In the genomic region with DNA sequence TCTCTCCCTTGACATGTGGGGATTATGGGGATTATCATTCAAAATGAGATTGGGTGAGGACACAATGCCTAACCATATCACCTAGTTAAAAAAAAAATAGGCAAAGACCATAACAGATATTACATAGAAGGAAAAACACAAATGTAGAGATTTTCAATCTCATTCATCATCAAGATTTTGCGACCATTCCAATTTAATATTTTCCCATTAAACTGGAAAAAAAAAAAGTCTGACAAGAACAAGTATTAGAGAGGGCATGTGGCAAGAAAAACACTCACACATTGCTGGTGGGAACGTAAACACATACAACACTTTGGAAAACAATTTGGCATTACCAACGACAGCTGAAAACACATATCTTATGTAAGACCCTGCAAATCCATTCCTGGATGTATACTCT, we compare ENCODE assay signal across 31 cellular contexts.
"Had no signal": no experiment of that assay in that cellular context is flagged by ENCODE, and none has a peak within 500 bp of the region (broad histone marks: within the 10 kb centered on the region; RNA-seq: fewer than 3 reads in every experiment).

No MANE protein-coding gene starts in this region.

- H3K4me3 ChIP-seq: adrenal gland, ascending aorta, body of pancreas, breast epithelium, cardiac muscle cell had no signal

- DNase-seq: activated effector memory CD4-positive, alpha-beta T cell treated with anti-CD3 and anti-CD28 coated beads, Interleukin-2, amount 50 U/mL, for 16 hours; activated effector memory CD4-positive, alpha-beta T cell treated with Interleukin-2 at 50 U/mL for 16 hours; activated gamma-delta T cell; activated gamma-delta T cell treated with Interleukin-2 at 50 U/mL for 16 hours; activated naive CD4-positive, alpha-beta T cell; activated naive CD4-positive, alpha-beta T cell treated with anti-CD3 and anti-CD28 coated beads for 36 hours; activated naive CD4-positive, alpha-beta T cell treated with anti-CD3 and anti-CD28 coated beads, Interleukin-2, amount 10 ng/mL, durations not matched to agents 7 days and 5 days; activated naive CD4-positive, alpha-beta T cell treated with anti-CD3 and anti-CD28 coated beads, Interleukin-2, amount 50 U/mL, for 16 hours; activated naive CD4-positive, alpha-beta T cell treated with Interleukin-2 at 50 U/mL for 16 hours; activated naive CD8-positive, alpha-beta T cell treated with anti-CD3 and anti-CD28 coated beads for 36 hours; activated naive CD8-positive, alpha-beta T cell treated with anti-CD3 and anti-CD28 coated beads, Interleukin-2, amount 10 ng/mL, durations not matched to agents 7 days and 5 days; activated naive CD8-positive, alpha-beta T cell treated with anti-CD3 and anti-CD28 coated beads, Interleukin-2, amount 50 U/mL, for 24 hours; activated T-cell treated with anti-CD3 and anti-CD28 coated beads, Interleukin-2, amount 50 U/mL, for 24 hours; activated T-cell treated with anti-CD3 and anti-CD28 coated beads, Interleukin-2, amount 50 U/mL, for 4 hours; activated T-cell treated with anti-CD3 and anti-CD28 coated beads, Interleukin-2, amount 50 U/mL, for 48 hours; activated T-cell treated with anti-CD3 and anti-CD28 coated beads, Interleukin-2, amount 50 U/mL, for 72 hours; adrenal gland; amniotic stem cell; amygdala; anterior cingulate cortex; aorta; body of pancreas; brain microvascular endothelial cell; caudate nucleus; central memory CD4-positive, alpha-beta T cell; cerebellar nuclear complex had no signal

- H3K27me3 ChIP-seq: ascending aorta, body of pancreas, brain microvascular endothelial cell, breast epithelium, cardiac muscle cell had no signal

- ATAC-seq: activated naive CD4-positive, alpha-beta T cell treated with anti-CD3 and anti-CD28 coated beads, Interleukin-2, amount 50 U/mL, for 72 hours; activated naive CD8-positive, alpha-beta T cell treated with anti-CD3 and anti-CD28 coated beads, Interleukin-2, amount 50 U/mL, for 24 hours; activated T-cell treated with anti-CD3 and anti-CD28 coated beads, Interleukin-2, amount 50 U/mL, for 4 hours; activated T-cell treated with anti-CD3 and anti-CD28 coated beads, Interleukin-2, amount 50 U/mL, for 72 hours; activated T-helper 17 cell treated with anti-CD3 and anti-CD28 coated beads, Interleukin-2, amount 50 U/mL, for 72 hours; body of pancreas had no signal

- H3K36me3 ChIP-seq: adrenal gland, ascending aorta, brain microvascular endothelial cell, breast epithelium, cardiac muscle cell had no signal

- H3K9me3 ChIP-seq: adrenal gland, ascending aorta, body of pancreas had no signal

- H3K4me1 ChIP-seq: adrenal gland, ascending aorta, body of pancreas, breast epithelium had no signal
